In the genomic region with DNA sequence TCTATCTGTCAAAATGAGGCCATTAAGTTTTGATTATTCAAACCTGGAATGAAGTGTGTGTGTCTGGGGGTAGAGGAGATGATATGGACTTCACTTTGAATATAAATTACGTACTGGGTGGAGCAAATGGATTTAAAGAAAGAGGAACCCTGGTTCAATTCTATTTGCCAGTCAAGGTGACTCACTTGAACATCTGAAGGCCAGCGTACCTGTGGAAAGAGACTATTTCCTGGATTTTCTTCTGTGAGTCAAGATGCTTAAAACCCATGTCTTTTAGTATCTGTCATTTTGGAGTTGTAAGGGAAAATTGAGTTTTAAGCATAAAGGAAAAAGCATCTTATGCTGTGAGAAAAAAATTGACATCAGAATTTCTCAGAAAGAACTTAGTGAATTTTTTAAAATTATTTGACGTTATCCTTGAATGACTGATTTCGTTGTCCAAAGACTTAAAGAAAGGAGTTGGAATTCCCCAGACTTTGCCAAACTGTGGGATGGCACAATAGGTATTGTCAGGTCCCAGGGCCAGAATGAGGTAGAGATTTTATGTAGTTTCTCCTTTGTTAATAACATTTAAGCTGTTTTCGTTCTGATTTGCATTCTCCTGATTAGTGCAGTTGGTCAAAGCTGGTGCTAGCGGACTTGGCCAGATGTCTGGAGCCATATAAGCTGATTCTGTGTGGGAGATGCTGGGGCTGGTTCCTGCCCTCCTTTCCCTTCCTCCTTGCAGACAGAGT, we compare ENCODE assay signal across 31 cellular contexts. TPM values are rescaled to one million over a fixed set of nuclear protein-coding genes. Genes with fewer than 3 reads are reported as not detected.
"Had no signal": no experiment of that assay in that cellular context is flagged by ENCODE, and none has a peak within 500 bp of the region (broad histone marks: within the 10 kb centered on the region; RNA-seq: fewer than 3 reads in every experiment).

No MANE protein-coding gene starts in this region.

- H3K9me3 ChIP-seq: adrenal gland, body of pancreas, pancreas, prostate gland, thoracic aorta, uterus had no signal

- H3K27me3 ChIP-seq: body of pancreas had no signal

- H3K4me3 ChIP-seq: adrenal gland, body of pancreas, pancreas, prostate gland, skin epidermis, thoracic aorta, uterus had no signal

- H3K27ac Mint-ChIP-seq: activated naive CD4-positive, alpha-beta T cell treated with anti-CD3 and anti-CD28 coated beads for 36 hours; activated naive CD8-positive, alpha-beta T cell treated with anti-CD3 and anti-CD28 coated beads for 36 hours; activated T-helper 1 cell treated with anti-CD3 and anti-CD28 coated beads, Interleukin-12 subunit alpha, Interleukin-12 subunit beta, Interleukin-2, Interleukin-4 antibody, amounts not matched to agents 30 ng/mL and 10 ng/mL and 1 ng/mL, durations not matched to agents 14 hours and 24 hours and 36 hours; effector memory CD8-positive, alpha-beta T cell; nephron progenitor cell; stimulated activated effector memory CD8-positive, alpha-beta T cell treated with anti-CD3 and anti-CD28 coated beads, Interleukin-12 subunit alpha, Interleukin-12 subunit beta, amount 100 ng/mL, for 72 hours; stimulated activated naive CD8-positive, alpha-beta T cell treated with anti-CD3 and anti-CD28 coated beads, Interleukin-15, Interleukin-2, amounts not matched to agents 100 ng/mL and 50 ng/mL, for 24 hours; T-helper 17 cell had no signal

- H3K36me3 ChIP-seq: adrenal gland, pancreas, prostate gland, thoracic aorta, uterus, WERI-Rb-1 had no signal

- H3K36me3 Mint-ChIP-seq: activated naive CD8-positive, alpha-beta T cell treated with anti-CD3 and anti-CD28 coated beads for 36 hours; stimulated activated effector memory CD8-positive, alpha-beta T cell treated with anti-CD3 and anti-CD28 coated beads, Interleukin-12 subunit alpha, Interleukin-12 subunit beta, amount 100 ng/mL, for 72 hours had no signal

- H3K27ac ChIP-seq: adrenal gland, body of pancreas, pancreas, prostate gland, skin epidermis, thoracic aorta, uterus, WERI-Rb-1 had no signal

- DNase-seq: activated CD4-positive, alpha-beta T cell treated with anti-CD3 and anti-CD28 coated beads for 48 hours; activated CD4-positive, alpha-beta T cell treated with anti-CD3 and anti-CD28 coated beads, Interleukin-2, amount 50 U/mL, for 48 hours; activated CD8-positive, alpha-beta memory T cell treated with anti-CD3 and anti-CD28 coated beads for 24 hours; activated effector memory CD4-positive, alpha-beta T cell treated with anti-CD3 and anti-CD28 coated beads, Interleukin-2, amount 50 U/mL, for 16 hours; activated naive CD4-positive, alpha-beta T cell treated with anti-CD3 and anti-CD28 coated beads for 36 hours; activated naive CD8-positive, alpha-beta T cell treated with anti-CD3 and anti-CD28 coated beads for 36 hours; adrenal gland; aorta; body of pancreas; caudate nucleus; cortex of kidney; effector memory CD8-positive, alpha-beta T cell; foreskin melanocyte; left ventricle myocardium superior; nephron progenitor cell; nucleus accumbens; pancreas; retina; stimulated activated CD4-positive, alpha-beta T cell treated with anti-CD3 and anti-CD28 coated beads, Interleukin-12 subunit alpha, Interleukin-12 subunit beta, amount 100 ng/mL, for 4 hours; stimulated activated CD4-positive, alpha-beta T cell treated with anti-CD3 and anti-CD28 coated beads, Interleukin-4, amount 100 ng/mL, for 24 hours; T-helper 17 cell; T1000; uterus; WERI-Rb-1 had no signal

- H3K4me1 ChIP-seq: prostate gland had no signal

- H3K9me3 Mint-ChIP-seq: activated T-helper 1 cell treated with anti-CD3 and anti-CD28 coated beads, Interleukin-12 subunit alpha, Interleukin-12 subunit beta, Interleukin-2, Interleukin-4 antibody, amounts not matched to agents 30 ng/mL and 10 ng/mL and 1 ng/mL, durations not matched to agents 14 hours and 24 hours and 36 hours; stimulated activated naive CD8-positive, alpha-beta T cell treated with anti-CD3 and anti-CD28 coated beads, Interleukin-15, Interleukin-2, amounts not matched to agents 100 ng/mL and 50 ng/mL, for 24 hours had no signal

- FAIRE-seq: pancreas had no signal

- H3K4me3 Mint-ChIP-seq: activated naive CD4-positive, alpha-beta T cell treated with anti-CD3 and anti-CD28 coated beads for 36 hours; activated naive CD8-positive, alpha-beta T cell treated with anti-CD3 and anti-CD28 coated beads for 36 hours; activated T-helper 1 cell treated with anti-CD3 and anti-CD28 coated beads, Interleukin-12 subunit alpha, Interleukin-12 subunit beta, Interleukin-2, Interleukin-4 antibody, amounts not matched to agents 30 ng/mL and 10 ng/mL and 1 ng/mL, durations not matched to agents 14 hours and 24 hours and 36 hours; nephron progenitor cell; stimulated activated effector memory CD8-positive, alpha-beta T cell treated with anti-CD3 and anti-CD28 coated beads, Interleukin-12 subunit alpha, Interleukin-12 subunit beta, amount 100 ng/mL, for 72 hours; stimulated activated naive CD8-positive, alpha-beta T cell treated with anti-CD3 and anti-CD28 coated beads, Interleukin-15, Interleukin-2, amounts not matched to agents 100 ng/mL and 50 ng/mL, for 24 hours had no signal

RNA-seq across cellular contexts. Expression of a gene that starts 2.4 kb away (rescaled TPM):
- total RNA-seq: activated naive CD4-positive, alpha-beta T cell treated with anti-CD3 and anti-CD28 coated beads for 36 hours; activated T-helper 1 cell treated with anti-CD3 and anti-CD28 coated beads, Interleukin-12 subunit alpha, Interleukin-12 subunit beta, Interleukin-2, Interleukin-4 antibody, amounts not matched to agents 30 ng/mL and 10 ng/mL and 1 ng/mL, durations not matched to agents 14 hours and 24 hours and 36 hours; lung microvascular endothelial cell; T-helper 17 cell had no signal
